In the genomic region with DNA sequence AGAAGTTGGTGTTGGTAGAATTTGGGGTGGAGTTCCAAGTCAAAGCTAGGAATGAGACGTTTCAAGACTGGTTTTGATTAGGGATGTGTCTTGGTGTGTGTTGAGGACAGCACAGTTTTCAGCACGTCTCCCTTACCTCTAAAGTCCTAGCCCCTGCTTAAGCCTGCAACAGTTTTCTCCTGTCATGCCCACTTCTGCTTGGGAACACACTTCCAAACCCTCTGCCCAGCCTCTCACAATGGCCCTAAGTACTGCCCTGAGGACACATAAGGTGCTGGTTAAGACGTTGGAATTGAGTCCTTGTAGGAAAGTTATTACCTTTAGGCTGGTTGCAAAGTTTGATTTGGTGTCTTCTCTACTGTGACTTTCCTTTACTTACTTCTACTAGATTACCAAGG, we compare ENCODE assay signal across 8 cellular contexts. TPM values are rescaled to one million over a fixed set of nuclear protein-coding genes. Genes with fewer than 3 reads are reported as not detected.
DNase-seq lines count a peak whose midpoint lies in the region; ATAC-seq and TF ChIP-seq lines count a peak whose summit lies in the region.

No MANE protein-coding gene starts in this region.

- no peaks in the 10 kb centered on the region for H3K9me3 Mint-ChIP-seq in activated CD4-positive, alpha-beta T cell treated with anti-CD3 and anti-CD28 coated beads for 36 hours (ENCODE audit: low read depth)
- H3K9me3 Mint-ChIP-seq in stimulated activated naive B cell treated with anti-CD40 and anti-IgM and Interleukin-4, amounts not matched to agents 10 μg/mL and 1 μg/mL and 100 μg/mL, for 72 hours: no peaks in the 10 kb centered on the region

- peak; percentile 13 for DNase-seq in activated CD4-positive, alpha-beta T cell treated with anti-CD3 and anti-CD28 coated beads for 36 hours
- no peak for DNase-seq in activated CD4-positive, alpha-beta T cell treated with anti-CD3 and anti-CD28 coated beads for 4 hours
- no peak for DNase-seq in fibroblast of pulmonary artery (ENCODE audit: low read depth)
- no peak for DNase-seq in stimulated activated naive B cell treated with anti-CD40 and anti-IgM and Interleukin-4, amounts not matched to agents 10 μg/mL and 1 μg/mL and 100 μg/mL, for 72 hours
- DNase-seq in GM13977 (ENCODE audit: low spot score): no peak
- DNase-seq in omental fat pad (ENCODE audit: low spot score): no peak
- DNase-seq in retina: no peak

- peaks cover 6% of the 10 kb centered on the region for H3K36me3 Mint-ChIP-seq in activated CD4-positive, alpha-beta T cell treated with anti-CD3 and anti-CD28 coated beads for 36 hours (ENCODE audit: low read depth)
- H3K36me3 Mint-ChIP-seq in stimulated activated naive B cell treated with anti-CD40 and anti-IgM and Interleukin-4, amounts not matched to agents 10 μg/mL and 1 μg/mL and 100 μg/mL, for 72 hours: peaks cover 10 to 27% of the 10 kb centered on the region in 2 donors

- in situ Hi-C loops in GM13977 (cut with MboI; ENCODE audit: low pct_unique_long_range_greater_than_20kb, low sequenced_read_pairs, unreplicated experiment): no loop called here

- H3K4me1 Mint-ChIP-seq in activated CD4-positive, alpha-beta T cell treated with anti-CD3 and anti-CD28 coated beads for 36 hours: peaks cover 42% of the 10 kb centered on the region
- peaks cover 40 to 53% of the 10 kb centered on the region in 2 donors for H3K4me1 Mint-ChIP-seq in stimulated activated naive B cell treated with anti-CD40 and anti-IgM and Interleukin-4, amounts not matched to agents 10 μg/mL and 1 μg/mL and 100 μg/mL, for 72 hours

- CTCF ChIA-PET in activated CD4-positive, alpha-beta T cell treated with anti-CD3 and anti-CD28 coated beads for 36 hours (lab: Charles Lee): interaction anchor here (1.1 kb wide), 1 partner anchor 25 kb away, joined by 3 read pairs; no protein-coding TSS in a partner anchor

- peak overlapping the region; percentile 90 for H3K27ac Mint-ChIP-seq in activated CD4-positive, alpha-beta T cell treated with anti-CD3 and anti-CD28 coated beads for 36 hours
- H3K27ac Mint-ChIP-seq in stimulated activated naive B cell treated with anti-CD40 and anti-IgM and Interleukin-4, amounts not matched to agents 10 μg/mL and 1 μg/mL and 100 μg/mL, for 72 hours: peak overlapping the region; percentile 81

- peak overlapping the region; percentile 70 for H3K4me3 ChIP-seq in WI38 (ENCODE audit: low read depth, low read length)
- H3K4me3 ChIP-seq in fibroblast of pulmonary artery (replicated peaks; ENCODE audit: low read depth, low read length): peak overlapping the region; percentile 67

- POLR2A ChIA-PET in activated CD4-positive, alpha-beta T cell treated with anti-CD3 and anti-CD28 coated beads for 36 hours (lab: Charles Lee): interaction anchor here (0.5 to 0.6 kb wide), 2 partner anchors 151 to 917 kb away, joined by 3 to 9 read pairs; no protein-coding TSS in a partner anchor

- peak overlapping the region; percentile 82 for H3K4me3 Mint-ChIP-seq in activated CD4-positive, alpha-beta T cell treated with anti-CD3 and anti-CD28 coated beads for 36 hours
- peak overlapping the region; percentile 91 to 96 for H3K4me3 Mint-ChIP-seq in stimulated activated naive B cell treated with anti-CD40 and anti-IgM and Interleukin-4, amounts not matched to agents 10 μg/mL and 1 μg/mL and 100 μg/mL, for 72 hours

- no peak for ATAC-seq in activated CD4-positive, alpha-beta T cell treated with anti-CD3 and anti-CD28 coated beads for 36 hours
- ATAC-seq in stimulated activated naive B cell treated with anti-CD40 and anti-IgM and Interleukin-4, amounts not matched to agents 10 μg/mL and 1 μg/mL and 100 μg/mL, for 72 hours (replicated peaks): no peak
- ATAC-seq in omental fat pad (ENCODE audit: low FRiP score): no peak

- intact Hi-C loops in activated CD4-positive, alpha-beta T cell treated with anti-CD3 and anti-CD28 coated beads for 36 hours (cut with DNase I, micrococcal nuclease): loop anchor here (1.0 to 5.0 kb wide), 6 partner anchors 50 to 490 kb away; partner anchors contain the start of genes STK38L (in 2 of the 2), MRPS35 (in 1 of the 2) and PPFIBP1 (in 1 of the 2)

- H3K27me3 Mint-ChIP-seq in activated CD4-positive, alpha-beta T cell treated with anti-CD3 and anti-CD28 coated beads for 36 hours: peaks cover 30% of the 10 kb centered on the region
- H3K27me3 Mint-ChIP-seq in stimulated activated naive B cell treated with anti-CD40 and anti-IgM and Interleukin-4, amounts not matched to agents 10 μg/mL and 1 μg/mL and 100 μg/mL, for 72 hours: no peaks in the 10 kb centered on the region

- no peak for TF ChIP-seq CTCF in WI38 (IDR thresholded peaks at IDR 0.05; ENCODE audit: low read depth, low read length)
- TF ChIP-seq CTCF in fibroblast of pulmonary artery (IDR thresholded peaks at IDR 0.05; ENCODE audit: low read length, missing control alignments): no peak
- no peak for TF ChIP-seq CTCF in GM13977 (IDR thresholded peaks at IDR 0.05; ENCODE audit: extremely low read depth, insufficient read depth, missing control alignments)
- no peak for TF ChIP-seq CTCF in omental fat pad (IDR thresholded peaks at IDR 0.05)

RNA-seq across cellular contexts. Expression of gene BMAL2, which starts 0.7 kb away (rescaled TPM):
- 10 to 100 TPM; 10.9 to 13.2 TPM for total RNA-seq in activated CD4-positive, alpha-beta T cell treated with anti-CD3 and anti-CD28 coated beads for 36 hours
- 1 to 10 TPM; 1.2 to 5.6 (median 2.7) TPM for total RNA-seq in omental fat pad
